9 cellular contexts compared by ENCODE assay signal in genomic region chr1:8040586-8040985, GRCh38. TPM values are rescaled to one million over a fixed set of nuclear protein-coding genes. Genes with fewer than 3 reads are reported as not detected.
DNase-seq lines count a peak whose midpoint lies in the region; ATAC-seq and TF ChIP-seq lines count a peak whose summit lies in the region.
"Had no signal": no experiment of that assay in that cellular context is flagged by ENCODE, and none has a peak within 500 bp of the region (broad histone marks: within the 10 kb centered on the region; RNA-seq: fewer than 3 reads in every experiment).

No MANE protein-coding gene starts in this region.

- no peak overlapping the region for H3K4me3 ChIP-seq in testis
- no peak overlapping the region for H3K4me3 ChIP-seq in WERI-Rb-1 (ENCODE audit: low read depth, low read length)

- WGBS in testis, 2 donors = 91 to 100% methylated on average over 1 of the region's 1 CpG

- no peaks in the 10 kb centered on the region for H3K36me3 ChIP-seq in testis (ENCODE audit: low read depth, missing control alignments)
- H3K36me3 ChIP-seq in WERI-Rb-1 = no peaks in the 10 kb centered on the region

- H3K27me3 ChIP-seq in testis = no peaks in the 10 kb centered on the region
- H3K27me3 ChIP-seq in WERI-Rb-1 (ENCODE audit: insufficient read depth, low read depth, severe bottlenecking) = no peaks in the 10 kb centered on the region

- no peak for TF ChIP-seq POLR2A in testis (IDR thresholded peaks at IDR 0.05)

- peak; percentile 66 for DNase-seq in HK-2 (ENCODE audit: unreplicated experiment)
- DNase-seq in SW480 (ENCODE audit: low spot score) = peak; percentile 41
- DNase-seq in left ventricle myocardium superior = peak; percentile 59
- peak; percentile 34 for DNase-seq in testis
- no peak for DNase-seq in hippocampal formation (lab: John Stamatoyannopoulos, UW)
- no peak for DNase-seq in WERI-Rb-1
- DNase-seq in effector CD8-positive, alpha-beta T cell (lab: John Stamatoyannopoulos, UW) = no peak
- DNase-seq: activated CD4-positive, alpha-beta T cell treated with anti-CD3 and anti-CD28 coated beads for 1 hour had no signal

- ATAC-seq in left ventricle myocardium superior (peak; percentile 85), GM18873 (IDR thresholded peaks at IDR 0.05; ENCODE audit: low FRiP score, unreplicated experiment) (no peak)

- intact Hi-C loops in left ventricle myocardium superior (cut with micrococcal nuclease) (no loop called here), testis (cut with DNase I; ENCODE audit: low total_unique reads) (no loop called here)

- H3K9me3 ChIP-seq in testis (no peaks in the 10 kb centered on the region), WERI-Rb-1 (ENCODE audit: severe bottlenecking) (no peaks in the 10 kb centered on the region)

- no peaks in the 10 kb centered on the region for H3K4me1 ChIP-seq in testis

- H3K27ac ChIP-seq in testis = no peak overlapping the region
- H3K27ac ChIP-seq in WERI-Rb-1 = no peak overlapping the region

- TF ChIP-seq CTCF in testis (IDR thresholded peaks at IDR 0.05) (no peak), WERI-Rb-1 (IDR thresholded peaks at IDR 0.05; ENCODE audit: low read depth, low read length) (no peak)

RNA-seq across cellular contexts. Expression of gene ERRFI1, which starts 14.5 kb away (rescaled TPM):
- total RNA-seq in left ventricle myocardium superior (10.2 TPM), testis (10 to 100 TPM; 43.3 to 47.9 TPM)
- 27.3 TPM for polyA plus RNA-seq in testis (ENCODE audit: insufficient read depth, low read depth, low replicate concordance)

Comparison
In these comparisons a context has a peak if more than half of its experiments do, and no peak if none do; other contexts are left out.
1. DNase-seq: peak in HK-2 (single experiment), SW480 (single experiment), left ventricle myocardium superior (single experiment) and testis (single experiment); none in hippocampal formation (0 of 2), WERI-Rb-1 (single experiment) and effector CD8-positive, alpha-beta T cell (single experiment).